In genomic region chr6:100268326-100268725, GRCh38 we compare ENCODE assay signal across 27 cellular contexts.
"Had no signal": no experiment of that assay in that cellular context is flagged by ENCODE, and none has a peak within 500 bp of the region (broad histone marks: within the 10 kb centered on the region; RNA-seq: fewer than 3 reads in every experiment).

No MANE protein-coding gene starts in this region.

- H3K4me1 ChIP-seq: gastrocnemius medialis, parathyroid adenoma, psoas muscle, sigmoid colon, suprapubic skin, upper lobe of right lung had no signal

- H3K4me3 ChIP-seq: gastrocnemius medialis, hepatocyte, psoas muscle, sigmoid colon, smooth muscle cell, suprapubic skin, tibial artery, upper lobe of right lung had no signal

- H3K9me3 ChIP-seq: gastrocnemius medialis, psoas muscle, sigmoid colon, suprapubic skin, tibial artery, upper lobe of right lung had no signal

- H3K27me3 Mint-ChIP-seq: brain had no signal

- H3K36me3 ChIP-seq: gastrocnemius medialis, sigmoid colon, suprapubic skin, tibial artery, upper lobe of right lung had no signal

- H3K4me3 Mint-ChIP-seq: activated T-cell treated with anti-CD3 and anti-CD28 coated beads, Interleukin-2, amount 50 U/mL, for 72 hours; brain; naive thymus-derived CD4-positive, alpha-beta T cell; neural crest cell; T-helper 2 cell treated with Interferon-gamma antibody and Interleukin-4, amounts not matched to agents 5 μg/mL and 100 μg/mL, for 36 hours had no signal

- H3K27ac ChIP-seq: gastrocnemius medialis, hepatocyte, parathyroid adenoma, psoas muscle, sigmoid colon, suprapubic skin, tibial artery, upper lobe of right lung had no signal

- H3K9ac ChIP-seq: parathyroid adenoma had no signal

- ATAC-seq: activated naive CD4-positive, alpha-beta T cell treated with anti-CD3 and anti-CD28 coated beads, Interleukin-2, amount 50 U/mL, for 72 hours; activated T-cell treated with anti-CD3 and anti-CD28 coated beads, Interleukin-2, amount 50 U/mL, for 72 hours; gastrocnemius medialis; naive thymus-derived CD4-positive, alpha-beta T cell; psoas muscle; upper lobe of right lung had no signal

- DNase-seq: activated CD4-positive, alpha-beta T cell treated with anti-CD3 and anti-CD28 coated beads for 4 hours; activated CD4-positive, alpha-beta T cell treated with anti-CD3 and anti-CD28 coated beads, Interleukin-2, amount 50 U/mL, for 4 hours; activated naive CD4-positive, alpha-beta T cell; activated T-cell treated with anti-CD3 and anti-CD28 coated beads for 4 hours; activated T-cell treated with anti-CD3 and anti-CD28 coated beads, Interleukin-2, amount 50 U/mL, for 72 hours; anterior cingulate cortex; effector CD4-positive, alpha-beta T cell; gastrocnemius medialis; glutamatergic neuron; midbrain; naive thymus-derived CD4-positive, alpha-beta T cell; nucleus accumbens; psoas muscle; sigmoid colon; stimulated activated CD4-positive, alpha-beta T cell treated with anti-CD3 and anti-CD28 coated beads, Interleukin-2, amount 100 ng/mL, for 24 hours; stimulated activated naive CD4-positive, alpha-beta T cell; T-helper 1 cell; tibial artery; upper lobe of right lung had no signal

- H3K9me3 Mint-ChIP-seq: activated T-cell treated with anti-CD3 and anti-CD28 coated beads, Interleukin-2, amount 50 U/mL, for 72 hours; neural crest cell; T-helper 2 cell treated with Interferon-gamma antibody and Interleukin-4, amounts not matched to agents 5 μg/mL and 100 μg/mL, for 36 hours had no signal

- H3K27me3 ChIP-seq: gastrocnemius medialis, hepatocyte, sigmoid colon, suprapubic skin, tibial artery, upper lobe of right lung had no signal

- H3K27ac Mint-ChIP-seq: activated naive CD4-positive, alpha-beta T cell treated with anti-CD3 and anti-CD28 coated beads, Interleukin-2, amount 50 U/mL, for 72 hours; activated T-cell treated with anti-CD3 and anti-CD28 coated beads, Interleukin-2, amount 50 U/mL, for 72 hours; brain; naive thymus-derived CD4-positive, alpha-beta T cell; T-helper 2 cell treated with Interferon-gamma antibody and Interleukin-4, amounts not matched to agents 5 μg/mL and 100 μg/mL, for 36 hours had no signal

- H3K4me1 Mint-ChIP-seq: naive thymus-derived CD4-positive, alpha-beta T cell; neural crest cell had no signal

- H3K36me3 Mint-ChIP-seq: activated naive CD4-positive, alpha-beta T cell treated with anti-CD3 and anti-CD28 coated beads, Interleukin-2, amount 50 U/mL, for 72 hours; brain; naive thymus-derived CD4-positive, alpha-beta T cell had no signal
